23 cellular contexts compared by ENCODE assay signal in the genomic region with DNA sequence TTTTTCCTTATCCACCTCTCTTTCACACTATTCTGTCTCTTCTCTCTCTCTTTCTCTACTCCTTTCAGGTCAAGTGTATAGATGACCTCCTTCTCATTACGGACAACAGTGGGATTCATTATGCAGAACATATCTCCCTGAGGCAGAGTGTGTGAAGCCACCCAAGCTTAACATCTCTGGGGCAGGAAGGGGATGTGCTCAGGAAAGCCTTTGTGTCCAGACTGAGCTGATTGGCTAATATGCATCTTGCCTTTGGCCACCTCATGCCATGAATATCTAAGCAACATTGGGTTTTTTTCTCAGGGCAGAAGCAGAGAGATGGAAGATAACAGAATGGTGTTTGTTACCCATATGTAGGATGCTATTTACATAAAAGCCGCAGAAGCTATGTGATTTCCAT.
"Had no signal": no experiment of that assay in that cellular context is flagged by ENCODE, and none has a peak within 500 bp of the region (broad histone marks: within the 10 kb centered on the region; RNA-seq: fewer than 3 reads in every experiment).

No MANE protein-coding gene starts in this region.

- H3K4me1 Mint-ChIP-seq: naive B cell; stimulated activated effector memory CD8-positive, alpha-beta T cell treated with anti-CD3 and anti-CD28 coated beads, Interleukin-12 subunit alpha, Interleukin-12 subunit beta, amount 100 ng/mL, for 72 hours had no signal

- ATAC-seq: effector memory CD8-positive, alpha-beta T cell; gastrocnemius medialis; left colon; left ventricle myocardium superior; lower lobe of right lung; mucosa of descending colon; natural killer cell treated with Interleukin-12 subunit alpha and Interleukin-12 subunit beta and Interleukin-15 and Interleukin-18, amount 100 ng/mL, for 72 hours; pancreas; sciatic nerve; stimulated activated effector memory CD8-positive, alpha-beta T cell treated with anti-CD3 and anti-CD28 coated beads, Interleukin-12 subunit alpha, Interleukin-12 subunit beta, amount 100 ng/mL, for 72 hours had no signal

- H3K4me3 ChIP-seq: gastrocnemius medialis, lower lobe of right lung, mucosa of descending colon, pancreas, stomach, thyroid gland, vagina had no signal

- H3K36me3 Mint-ChIP-seq: mesothelial cell of epicardium; naive B cell; natural killer cell treated with Interleukin-12 subunit alpha and Interleukin-12 subunit beta and Interleukin-15 and Interleukin-18, amount 100 ng/mL, for 72 hours; stimulated activated effector memory CD8-positive, alpha-beta T cell treated with anti-CD3 and anti-CD28 coated beads, Interleukin-12 subunit alpha, Interleukin-12 subunit beta, amount 100 ng/mL, for 72 hours had no signal

- H3K27ac ChIP-seq: gastrocnemius medialis, lower lobe of right lung, pancreas, stomach, thyroid gland, vagina had no signal

- H3K4me1 ChIP-seq: gastrocnemius medialis, lower lobe of right lung, pancreas, stomach, thyroid gland, vagina had no signal

- DNase-seq: cerebellar nuclear complex; cortex of kidney; effector memory CD8-positive, alpha-beta T cell; erythroblast; gastrocnemius medialis; head of caudate nucleus; left colon; left ventricle myocardium superior; lower lobe of right lung; mucosa of descending colon; naive B cell; pancreas; stimulated activated CD4-positive, alpha-beta T cell treated with anti-CD3 and anti-CD28 coated beads, Interleukin-2, amount 100 ng/mL, for 24 hours; stimulated activated CD4-positive, alpha-beta T cell treated with anti-CD3 and anti-CD28 coated beads, Interleukin-4, amount 100 ng/mL, for 24 hours; stimulated activated naive CD4-positive, alpha-beta T cell treated with Interleukin-2 at 50 U/mL for 16 hours; stomach; thyroid gland; trophoblast cell had no signal

- H3K4me3 Mint-ChIP-seq: effector memory CD8-positive, alpha-beta T cell; mesothelial cell of epicardium; naive B cell; natural killer cell treated with Interleukin-12 subunit alpha and Interleukin-12 subunit beta and Interleukin-15 and Interleukin-18, amount 100 ng/mL, for 72 hours; stimulated activated effector memory CD8-positive, alpha-beta T cell treated with anti-CD3 and anti-CD28 coated beads, Interleukin-12 subunit alpha, Interleukin-12 subunit beta, amount 100 ng/mL, for 72 hours had no signal

- H3K36me3 ChIP-seq: gastrocnemius medialis, lower lobe of right lung, pancreas, stomach, thyroid gland, vagina had no signal

- H3K27me3 Mint-ChIP-seq: effector memory CD8-positive, alpha-beta T cell; naive B cell; natural killer cell treated with Interleukin-12 subunit alpha and Interleukin-12 subunit beta and Interleukin-15 and Interleukin-18, amount 100 ng/mL, for 72 hours had no signal

- H3K9me3 ChIP-seq: gastrocnemius medialis, lower lobe of right lung, mucosa of descending colon, pancreas, stomach, thyroid gland, vagina had no signal

- H3K27ac Mint-ChIP-seq: effector memory CD8-positive, alpha-beta T cell; mesothelial cell of epicardium; naive B cell; natural killer cell treated with Interleukin-12 subunit alpha and Interleukin-12 subunit beta and Interleukin-15 and Interleukin-18, amount 100 ng/mL, for 72 hours; stimulated activated effector memory CD8-positive, alpha-beta T cell treated with anti-CD3 and anti-CD28 coated beads, Interleukin-12 subunit alpha, Interleukin-12 subunit beta, amount 100 ng/mL, for 72 hours had no signal

- H3K27me3 ChIP-seq: gastrocnemius medialis, pancreas, stomach, thyroid gland, vagina had no signal
